ENCODE assay signal across 8 cellular contexts in genomic region chr11:65416341-65417185, GRCh38. TPM values are rescaled to one million over a fixed set of nuclear protein-coding genes. Genes with fewer than 3 reads are reported as not detected.
A peak's percentile ranks its signal among the peaks of the same experiment; 100 is the strongest.
DNase-seq lines count a peak whose midpoint lies in the region; ATAC-seq and TF ChIP-seq lines count a peak whose summit lies in the region.

No MANE protein-coding gene starts in this region.

- peak; percentile 97 to 100 (median 98) for TF ChIP-seq CTCF in ascending aorta (IDR thresholded peaks at IDR 0.05)

- H3K27me3 ChIP-seq in ascending aorta = no peaks in the 10 kb centered on the region

- intact Hi-C loops in ascending aorta (cut with DNase I) = loop anchor here (1.0 to 5.0 kb wide), 4 partner anchors 34 to 441 kb away; partner anchors contain the start of genes CFL1 and SLC25A45
- intact Hi-C loops in sciatic nerve (cut with DNase I) = loop anchor here (2.0 to 5.0 kb wide), 2 partner anchors 34 to 94 kb away; partner anchors contain the start of gene SLC25A45

- peaks cover 12 to 16% of the 10 kb centered on the region in 2 donors for H3K36me3 ChIP-seq in ascending aorta

- ATAC-seq in GM21529 (IDR thresholded peaks at IDR 0.05; ENCODE audit: unreplicated experiment) (peak; percentile 25), sciatic nerve (peak; percentile 34), HG02884 (IDR thresholded peaks at IDR 0.05; ENCODE audit: unreplicated experiment) (no peak)

- peaks cover 32 to 46% of the 10 kb centered on the region in 2 donors for H3K4me1 ChIP-seq in ascending aorta

- H3K27ac ChIP-seq in ascending aorta = peak overlapping the region; percentile 97 to 99

- H3K4me3 ChIP-seq in ascending aorta = peak overlapping the region; percentile 56 to 80

- no peaks in the 10 kb centered on the region for H3K9me3 ChIP-seq in ascending aorta

- DNase-seq in COLO668 (lab: John Stamatoyannopoulos, UW; ENCODE audit: unreplicated experiment) (peak; percentile 86), NCI-H1092 (lab: John Stamatoyannopoulos, UW) (peak; percentile 81), T-helper 22 cell (ENCODE audit: low read depth) (peak; percentile 76), ascending aorta (ENCODE audit: low spot score in 2 of 2) (peak; percentile 74 to 96), hepatic stellate cell (ENCODE audit: low spot score) (peak; percentile 95), sciatic nerve (ENCODE audit: low spot score) (peak; percentile 97)

RNA-seq across cellular contexts. Expression of gene NEAT1, which starts 6.0 kb away (rescaled TPM):
- 180 TPM for total RNA-seq in ascending aorta
- 1,255 TPM for total RNA-seq in sciatic nerve

RNA-seq across cellular contexts. Expression of gene FRMD8, which starts 30.1 kb away (rescaled TPM):
- total RNA-seq in ascending aorta = 99.3 TPM
- total RNA-seq in sciatic nerve = 65.9 TPM

RNA-seq across cellular contexts. Expression of gene SLC25A45, which starts 34.1 kb away (rescaled TPM):
- total RNA-seq in ascending aorta = 11.4 TPM
- 12.0 TPM for total RNA-seq in sciatic nerve
